Comparison of ENCODE assay signal across 1 cellular context in the genomic region with DNA sequence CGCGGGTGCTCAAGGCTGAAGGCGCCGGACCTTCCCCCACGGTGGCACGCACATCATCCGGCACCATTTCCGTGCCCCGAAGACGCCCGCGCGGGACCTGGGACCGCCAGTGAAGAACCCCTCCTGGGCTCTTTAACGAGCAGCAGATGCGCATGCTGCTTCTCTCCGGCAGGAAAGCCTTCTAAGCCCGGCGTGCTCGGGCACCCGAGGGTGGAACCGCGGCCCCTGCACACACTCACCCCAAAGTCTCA.
TF ChIP-seq lines count a peak whose summit lies in the region.

No MANE protein-coding gene starts in this region.

TF ChIP-seq in HepG2, 621 proteins besides CTCF, POLR2A, EP300 and RAD21 (continued from another document and continues in another):
- no peak; the same call in 1 of the 2 replicates for TF ChIP-seq ZC3H13 (CRISPR knock-in tag; IDR thresholded peaks at IDR 0.05)
- TF ChIP-seq MEF2D (CRISPR knock-in tag; IDR thresholded peaks at IDR 0.05) = no peak
- no peak for TF ChIP-seq ZKSCAN1 (IDR thresholded peaks at IDR 0.05; ENCODE audit: low read length)
- TF ChIP-seq ZNF670 (CRISPR knock-in tag; IDR thresholded peaks at IDR 0.05; ENCODE audit: borderline replicate concordance) = no peak
- TF ChIP-seq, protein P1, sequence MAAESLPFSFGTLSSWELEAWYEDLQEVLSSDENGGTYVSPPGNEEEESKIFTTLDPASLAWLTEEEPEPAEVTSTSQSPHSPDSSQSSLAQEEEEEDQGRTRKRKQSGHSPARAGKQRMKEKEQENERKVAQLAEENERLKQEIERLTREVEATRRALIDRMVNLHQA (CRISPR knock-in tag; IDR thresholded peaks at IDR 0.05) = no peak
- TF ChIP-seq ZKSCAN5 (CRISPR knock-in tag; IDR thresholded peaks at IDR 0.05) = no peak
- 0 out of 2 replicates have a peak, but pooled peaks have one; percentile 34 for TF ChIP-seq CENPT (CRISPR knock-in tag; IDR thresholded peaks at IDR 0.05; ENCODE audit: low read depth)
- no peak for TF ChIP-seq SP2 (CRISPR knock-in tag; IDR thresholded peaks at IDR 0.05)
- peak; percentile 35 for TF ChIP-seq ZNF441 (CRISPR knock-in tag; IDR thresholded peaks at IDR 0.05; ENCODE audit: borderline replicate concordance)
- no peak for TF ChIP-seq YY1 (IDR thresholded peaks at IDR 0.05; ENCODE audit: insufficient read depth, insufficient replicate concordance, low read depth, low read length)
- TF ChIP-seq YEATS4 (CRISPR knock-in tag; IDR thresholded peaks at IDR 0.05; ENCODE audit: borderline replicate concordance) = no peak
- TF ChIP-seq KMT2B (CRISPR knock-in tag; IDR thresholded peaks at IDR 0.05) = no peak
- no peak for TF ChIP-seq NCOA2 (CRISPR knock-in tag; IDR thresholded peaks at IDR 0.05)
- TF ChIP-seq, protein P2, sequence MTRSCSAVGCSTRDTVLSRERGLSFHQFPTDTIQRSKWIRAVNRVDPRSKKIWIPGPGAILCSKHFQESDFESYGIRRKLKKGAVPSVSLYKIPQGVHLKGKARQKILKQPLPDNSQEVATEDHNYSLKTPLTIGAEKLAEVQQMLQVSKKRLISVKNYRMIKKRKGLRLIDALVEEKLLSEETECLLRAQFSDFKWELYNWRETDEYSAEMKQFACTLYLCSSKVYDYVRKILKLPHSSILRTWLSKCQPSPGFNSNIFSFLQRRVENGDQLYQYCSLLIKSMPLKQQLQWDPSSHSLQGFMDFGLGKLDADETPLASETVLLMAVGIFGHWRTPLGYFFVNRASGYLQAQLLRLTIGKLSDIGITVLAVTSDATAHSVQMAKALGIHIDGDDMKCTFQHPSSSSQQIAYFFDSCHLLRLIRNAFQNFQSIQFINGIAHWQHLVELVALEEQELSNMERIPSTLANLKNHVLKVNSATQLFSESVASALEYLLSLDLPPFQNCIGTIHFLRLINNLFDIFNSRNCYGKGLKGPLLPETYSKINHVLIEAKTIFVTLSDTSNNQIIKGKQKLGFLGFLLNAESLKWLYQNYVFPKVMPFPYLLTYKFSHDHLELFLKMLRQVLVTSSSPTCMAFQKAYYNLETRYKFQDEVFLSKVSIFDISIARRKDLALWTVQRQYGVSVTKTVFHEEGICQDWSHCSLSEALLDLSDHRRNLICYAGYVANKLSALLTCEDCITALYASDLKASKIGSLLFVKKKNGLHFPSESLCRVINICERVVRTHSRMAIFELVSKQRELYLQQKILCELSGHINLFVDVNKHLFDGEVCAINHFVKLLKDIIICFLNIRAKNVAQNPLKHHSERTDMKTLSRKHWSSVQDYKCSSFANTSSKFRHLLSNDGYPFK (CRISPR knock-in tag; IDR thresholded peaks at IDR 0.05; ENCODE audit: borderline replicate concordance) = no peak
- TF ChIP-seq TEAD3 (CRISPR knock-in tag; optimal IDR thresholded peaks at IDR 0.05; ENCODE audit: borderline replicate concordance) = no peak
- TF ChIP-seq HNRNPK (IDR thresholded peaks at IDR 0.05; ENCODE audit: low read depth, low read length, poor library complexity, severe bottlenecking) = no peak
- TF ChIP-seq TBP (CRISPR knock-in tag; IDR thresholded peaks at IDR 0.05) = no peak
- no peak for TF ChIP-seq GTF3A (CRISPR knock-in tag; conservative IDR thresholded peaks at IDR 0.05)
- TF ChIP-seq, protein P3, sequence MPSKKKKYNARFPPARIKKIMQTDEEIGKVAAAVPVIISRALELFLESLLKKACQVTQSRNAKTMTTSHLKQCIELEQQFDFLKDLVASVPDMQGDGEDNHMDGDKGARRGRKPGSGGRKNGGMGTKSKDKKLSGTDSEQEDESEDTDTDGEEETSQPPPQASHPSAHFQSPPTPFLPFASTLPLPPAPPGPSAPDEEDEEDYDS (CRISPR knock-in tag; IDR thresholded peaks at IDR 0.05) = no peak
- TF ChIP-seq, protein P4, sequence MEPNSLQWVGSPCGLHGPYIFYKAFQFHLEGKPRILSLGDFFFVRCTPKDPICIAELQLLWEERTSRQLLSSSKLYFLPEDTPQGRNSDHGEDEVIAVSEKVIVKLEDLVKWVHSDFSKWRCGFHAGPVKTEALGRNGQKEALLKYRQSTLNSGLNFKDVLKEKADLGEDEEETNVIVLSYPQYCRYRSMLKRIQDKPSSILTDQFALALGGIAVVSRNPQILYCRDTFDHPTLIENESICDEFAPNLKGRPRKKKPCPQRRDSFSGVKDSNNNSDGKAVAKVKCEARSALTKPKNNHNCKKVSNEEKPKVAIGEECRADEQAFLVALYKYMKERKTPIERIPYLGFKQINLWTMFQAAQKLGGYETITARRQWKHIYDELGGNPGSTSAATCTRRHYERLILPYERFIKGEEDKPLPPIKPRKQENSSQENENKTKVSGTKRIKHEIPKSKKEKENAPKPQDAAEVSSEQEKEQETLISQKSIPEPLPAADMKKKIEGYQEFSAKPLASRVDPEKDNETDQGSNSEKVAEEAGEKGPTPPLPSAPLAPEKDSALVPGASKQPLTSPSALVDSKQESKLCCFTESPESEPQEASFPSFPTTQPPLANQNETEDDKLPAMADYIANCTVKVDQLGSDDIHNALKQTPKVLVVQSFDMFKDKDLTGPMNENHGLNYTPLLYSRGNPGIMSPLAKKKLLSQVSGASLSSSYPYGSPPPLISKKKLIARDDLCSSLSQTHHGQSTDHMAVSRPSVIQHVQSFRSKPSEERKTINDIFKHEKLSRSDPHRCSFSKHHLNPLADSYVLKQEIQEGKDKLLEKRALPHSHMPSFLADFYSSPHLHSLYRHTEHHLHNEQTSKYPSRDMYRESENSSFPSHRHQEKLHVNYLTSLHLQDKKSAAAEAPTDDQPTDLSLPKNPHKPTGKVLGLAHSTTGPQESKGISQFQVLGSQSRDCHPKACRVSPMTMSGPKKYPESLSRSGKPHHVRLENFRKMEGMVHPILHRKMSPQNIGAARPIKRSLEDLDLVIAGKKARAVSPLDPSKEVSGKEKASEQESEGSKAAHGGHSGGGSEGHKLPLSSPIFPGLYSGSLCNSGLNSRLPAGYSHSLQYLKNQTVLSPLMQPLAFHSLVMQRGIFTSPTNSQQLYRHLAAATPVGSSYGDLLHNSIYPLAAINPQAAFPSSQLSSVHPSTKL (CRISPR knock-in tag; IDR thresholded peaks at IDR 0.05) = no peak
- no peak for TF ChIP-seq ZNF510 (CRISPR knock-in tag; IDR thresholded peaks at IDR 0.05; ENCODE audit: low read depth)
- TF ChIP-seq FOXA1 (IDR thresholded peaks at IDR 0.05) = no peak
- no peak for TF ChIP-seq FOXA1 (CRISPR knock-in tag; IDR thresholded peaks at IDR 0.05)
- no peak for TF ChIP-seq FOXK2 (IDR thresholded peaks at IDR 0.05)
- TF ChIP-seq ZNF552 (CRISPR knock-in tag; IDR thresholded peaks at IDR 0.05; ENCODE audit: borderline replicate concordance) = no peak
- TF ChIP-seq ATF7 (IDR thresholded peaks at IDR 0.05) = no peak
- TF ChIP-seq ATF7 (CRISPR knock-in tag; IDR thresholded peaks at IDR 0.05) = no peak
- TF ChIP-seq ADNP (CRISPR knock-in tag; IDR thresholded peaks at IDR 0.05) = no peak
- no peak for TF ChIP-seq ONECUT2 (CRISPR knock-in tag; IDR thresholded peaks at IDR 0.05)
- TF ChIP-seq SYNCRIP (IDR thresholded peaks at IDR 0.05; ENCODE audit: insufficient read depth, low read depth, low read length) = no peak
- TF ChIP-seq SRSF4 (IDR thresholded peaks at IDR 0.05; ENCODE audit: low read depth, low read length, poor library complexity, severe bottlenecking) = peak; percentile 6
- TF ChIP-seq, protein P5, sequence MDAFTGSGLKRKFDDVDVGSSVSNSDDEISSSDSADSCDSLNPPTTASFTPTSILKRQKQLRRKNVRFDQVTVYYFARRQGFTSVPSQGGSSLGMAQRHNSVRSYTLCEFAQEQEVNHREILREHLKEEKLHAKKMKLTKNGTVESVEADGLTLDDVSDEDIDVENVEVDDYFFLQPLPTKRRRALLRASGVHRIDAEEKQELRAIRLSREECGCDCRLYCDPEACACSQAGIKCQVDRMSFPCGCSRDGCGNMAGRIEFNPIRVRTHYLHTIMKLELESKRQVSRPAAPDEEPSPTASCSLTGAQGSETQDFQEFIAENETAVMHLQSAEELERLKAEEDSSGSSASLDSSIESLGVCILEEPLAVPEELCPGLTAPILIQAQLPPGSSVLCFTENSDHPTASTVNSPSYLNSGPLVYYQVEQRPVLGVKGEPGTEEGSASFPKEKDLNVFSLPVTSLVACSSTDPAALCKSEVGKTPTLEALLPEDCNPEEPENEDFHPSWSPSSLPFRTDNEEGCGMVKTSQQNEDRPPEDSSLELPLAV (CRISPR knock-in tag; conservative IDR thresholded peaks at IDR 0.05; ENCODE audit: low read depth) = no peak
- TF ChIP-seq JUND (CRISPR knock-in tag; IDR thresholded peaks at IDR 0.05) = no peak
- no peak for TF ChIP-seq CEBPG (CRISPR knock-in tag; IDR thresholded peaks at IDR 0.05)
- TF ChIP-seq RARA (CRISPR knock-in tag; IDR thresholded peaks at IDR 0.05) = no peak
- no peak for TF ChIP-seq BRD4 (CRISPR knock-in tag; IDR thresholded peaks at IDR 0.05)
- no peak; the same call in 1 of the 2 replicates for TF ChIP-seq MEIS2 (CRISPR knock-in tag; IDR thresholded peaks at IDR 0.05)
- TF ChIP-seq ZNF891 (CRISPR knock-in tag; IDR thresholded peaks at IDR 0.05) = no peak; the same call in 1 of the 2 replicates
- TF ChIP-seq HNF4G (IDR thresholded peaks at IDR 0.05; ENCODE audit: borderline replicate concordance, low read depth, low read length) = no peak
- no peak for TF ChIP-seq HNF4G (CRISPR knock-in tag; IDR thresholded peaks at IDR 0.05; ENCODE audit: borderline replicate concordance, low read depth)
- TF ChIP-seq, protein P6, sequence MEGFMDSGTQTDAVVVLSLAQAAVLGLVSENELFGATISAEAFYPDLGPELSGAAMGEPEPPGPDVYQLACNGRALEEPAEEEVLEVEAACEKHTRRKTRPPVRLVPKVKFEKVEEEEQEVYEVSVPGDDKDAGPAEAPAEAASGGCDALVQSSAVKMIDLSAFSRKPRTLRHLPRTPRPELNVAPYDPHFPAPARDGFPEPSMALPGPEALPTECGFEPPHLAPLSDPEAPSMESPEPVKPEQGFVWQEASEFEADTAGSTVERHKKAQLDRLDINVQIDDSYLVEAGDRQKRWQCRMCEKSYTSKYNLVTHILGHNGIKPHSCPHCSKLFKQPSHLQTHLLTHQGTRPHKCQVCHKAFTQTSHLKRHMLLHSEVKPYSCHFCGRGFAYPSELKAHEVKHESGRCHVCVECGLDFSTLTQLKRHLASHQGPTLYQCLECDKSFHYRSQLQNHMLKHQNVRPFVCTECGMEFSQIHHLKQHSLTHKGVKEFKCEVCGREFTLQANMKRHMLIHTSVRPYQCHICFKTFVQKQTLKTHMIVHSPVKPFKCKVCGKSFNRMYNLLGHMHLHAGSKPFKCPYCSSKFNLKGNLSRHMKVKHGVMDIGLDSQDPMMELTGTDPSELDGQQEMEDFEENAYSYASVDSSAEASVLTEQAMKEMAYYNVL (CRISPR knock-in tag; IDR thresholded peaks at IDR 0.05; ENCODE audit: borderline replicate concordance) = no peak; the same call in 1 of the 2 replicates
- no peak for TF ChIP-seq IKZF1 (IDR thresholded peaks at IDR 0.05)
- no peak for TF ChIP-seq ZNF180 (CRISPR knock-in tag; IDR thresholded peaks at IDR 0.05; ENCODE audit: borderline replicate concordance, low read depth)
- no peak for TF ChIP-seq NFKBIZ (CRISPR knock-in tag; IDR thresholded peaks at IDR 0.05)
- no peak; the same call in 1 of the 2 replicates for TF ChIP-seq POLR2AphosphoS5 (IDR thresholded peaks at IDR 0.05; ENCODE audit: low read depth, low read length)
- no peak for TF ChIP-seq NFIB (CRISPR knock-in tag; IDR thresholded peaks at IDR 0.05; ENCODE audit: borderline replicate concordance)
- no peak for TF ChIP-seq ZNF879 (CRISPR knock-in tag; IDR thresholded peaks at IDR 0.05)
- TF ChIP-seq ZNF337 (CRISPR knock-in tag; IDR thresholded peaks at IDR 0.05; ENCODE audit: borderline replicate concordance, low read depth) = no peak; the same call in 1 of the 2 replicates
- TF ChIP-seq ZNF83 (CRISPR knock-in tag; IDR thresholded peaks at IDR 0.05; ENCODE audit: borderline replicate concordance) = no peak
- TF ChIP-seq, protein P7, sequence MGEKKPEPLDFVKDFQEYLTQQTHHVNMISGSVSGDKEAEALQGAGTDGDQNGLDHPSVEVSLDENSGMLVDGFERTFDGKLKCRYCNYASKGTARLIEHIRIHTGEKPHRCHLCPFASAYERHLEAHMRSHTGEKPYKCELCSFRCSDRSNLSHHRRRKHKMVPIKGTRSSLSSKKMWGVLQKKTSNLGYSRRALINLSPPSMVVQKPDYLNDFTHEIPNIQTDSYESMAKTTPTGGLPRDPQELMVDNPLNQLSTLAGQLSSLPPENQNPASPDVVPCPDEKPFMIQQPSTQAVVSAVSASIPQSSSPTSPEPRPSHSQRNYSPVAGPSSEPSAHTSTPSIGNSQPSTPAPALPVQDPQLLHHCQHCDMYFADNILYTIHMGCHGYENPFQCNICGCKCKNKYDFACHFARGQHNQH (CRISPR knock-in tag; IDR thresholded peaks at IDR 0.05) = no peak; the same call in 1 of the 2 replicates
- TF ChIP-seq ZNF329 (CRISPR knock-in tag; IDR thresholded peaks at IDR 0.05; ENCODE audit: low read depth) = no peak
- no peak for TF ChIP-seq STAT5B (CRISPR knock-in tag; IDR thresholded peaks at IDR 0.05)
- no peak for TF ChIP-seq XBP1 (CRISPR knock-in tag; IDR thresholded peaks at IDR 0.05)
- TF ChIP-seq DNMT1 (CRISPR knock-in tag; IDR thresholded peaks at IDR 0.05) = no peak
- no peak; the same call in 1 of the 2 replicates for TF ChIP-seq ZNF776 (CRISPR knock-in tag; IDR thresholded peaks at IDR 0.05)
- no peak for TF ChIP-seq ZNF780A (CRISPR knock-in tag; IDR thresholded peaks at IDR 0.05)
- TF ChIP-seq PPARG (CRISPR knock-in tag; conservative IDR thresholded peaks at IDR 0.05) = no peak
- no peak for TF ChIP-seq ZNF367 (CRISPR knock-in tag; IDR thresholded peaks at IDR 0.05; ENCODE audit: borderline replicate concordance)
- TF ChIP-seq, protein P8, sequence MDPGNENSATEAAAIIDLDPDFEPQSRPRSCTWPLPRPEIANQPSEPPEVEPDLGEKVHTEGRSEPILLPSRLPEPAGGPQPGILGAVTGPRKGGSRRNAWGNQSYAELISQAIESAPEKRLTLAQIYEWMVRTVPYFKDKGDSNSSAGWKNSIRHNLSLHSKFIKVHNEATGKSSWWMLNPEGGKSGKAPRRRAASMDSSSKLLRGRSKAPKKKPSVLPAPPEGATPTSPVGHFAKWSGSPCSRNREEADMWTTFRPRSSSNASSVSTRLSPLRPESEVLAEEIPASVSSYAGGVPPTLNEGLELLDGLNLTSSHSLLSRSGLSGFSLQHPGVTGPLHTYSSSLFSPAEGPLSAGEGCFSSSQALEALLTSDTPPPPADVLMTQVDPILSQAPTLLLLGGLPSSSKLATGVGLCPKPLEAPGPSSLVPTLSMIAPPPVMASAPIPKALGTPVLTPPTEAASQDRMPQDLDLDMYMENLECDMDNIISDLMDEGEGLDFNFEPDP (CRISPR knock-in tag; conservative IDR thresholded peaks at IDR 0.05) = no peak
- no peak for TF ChIP-seq ATM (IDR thresholded peaks at IDR 0.05; ENCODE audit: borderline replicate concordance)
- no peak for TF ChIP-seq NFYC (CRISPR knock-in tag; IDR thresholded peaks at IDR 0.05)
- no peak for TF ChIP-seq ZFP62 (CRISPR knock-in tag; IDR thresholded peaks at IDR 0.05)
- no peak for TF ChIP-seq ZNF549 (CRISPR knock-in tag; IDR thresholded peaks at IDR 0.05)
- TF ChIP-seq, protein P9, sequence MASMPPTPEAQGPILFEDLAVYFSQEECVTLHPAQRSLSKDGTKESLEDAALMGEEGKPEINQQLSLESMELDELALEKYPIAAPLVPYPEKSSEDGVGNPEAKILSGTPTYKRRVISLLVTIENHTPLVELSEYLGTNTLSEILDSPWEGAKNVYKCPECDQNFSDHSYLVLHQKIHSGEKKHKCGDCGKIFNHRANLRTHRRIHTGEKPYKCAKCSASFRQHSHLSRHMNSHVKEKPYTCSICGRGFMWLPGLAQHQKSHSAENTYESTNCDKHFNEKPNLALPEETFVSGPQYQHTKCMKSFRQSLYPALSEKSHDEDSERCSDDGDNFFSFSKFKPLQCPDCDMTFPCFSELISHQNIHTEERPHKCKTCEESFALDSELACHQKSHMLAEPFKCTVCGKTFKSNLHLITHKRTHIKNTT (CRISPR knock-in tag; IDR thresholded peaks at IDR 0.05) = no peak
